In the genomic region with DNA sequence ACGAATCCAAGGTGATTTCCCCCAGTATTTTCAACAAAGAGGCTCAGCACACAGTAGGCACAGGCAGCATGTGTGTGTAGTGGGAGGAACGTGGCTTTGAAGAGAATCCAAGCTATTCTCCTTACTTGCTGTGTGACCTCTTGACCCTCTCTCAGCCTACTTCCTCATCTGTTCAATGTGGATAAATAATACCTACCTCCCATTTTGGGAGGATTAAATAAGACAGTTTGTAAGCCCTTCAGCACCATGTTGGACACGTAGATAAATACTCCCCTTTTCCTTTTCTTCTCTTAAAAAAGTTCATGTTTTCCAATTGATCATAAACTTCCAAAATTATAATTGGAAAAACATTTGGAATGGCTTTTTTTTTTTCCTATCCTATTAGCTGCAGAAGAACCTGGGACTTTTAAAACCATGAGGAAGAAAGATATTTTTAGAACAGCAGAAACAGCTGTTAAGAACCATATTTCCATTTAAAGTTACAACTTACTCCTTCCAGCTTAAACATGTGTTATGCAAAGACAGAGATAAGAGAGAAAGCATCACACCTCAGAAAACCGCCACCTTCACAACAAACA, we compare ENCODE assay signal across 15 cellular contexts. TPM values are rescaled to one million over a fixed set of nuclear protein-coding genes. Genes with fewer than 3 reads are reported as not detected.
A peak's percentile ranks its signal among the peaks of the same experiment; 100 is the strongest.
DNase-seq lines count a peak whose midpoint lies in the region; ATAC-seq, FAIRE-seq and TF ChIP-seq lines count a peak whose summit lies in the region.
"Had no signal": no experiment of that assay in that cellular context is flagged by ENCODE, and none has a peak within 500 bp of the region (broad histone marks: within the 10 kb centered on the region; RNA-seq: fewer than 3 reads in every experiment).

No MANE protein-coding gene starts in this region.

- H3K9ac ChIP-seq in K562 (ENCODE audit: insufficient read depth in 1 of 2, low read depth in 2 of 2, low read length in 2 of 2) (peak overlapping the region in 1 of 2 experiments; percentile 69; a peak in 2 of 4 replicates), H9 (ENCODE audit: extremely low read depth, insufficient read length, low read length) (no peak overlapping the region)

- H3K27me3 Mint-ChIP-seq in nephron progenitor cell (ENCODE audit: low read depth, poor library complexity), result no peaks in the 10 kb centered on the region
- no peaks in the 10 kb centered on the region for H3K27me3 Mint-ChIP-seq in H9 (ENCODE audit: low read depth)
- H3K27me3 Mint-ChIP-seq: CD4-positive, alpha-beta T cell; naive thymus-derived CD4-positive, alpha-beta T cell; stimulated activated naive CD8-positive, alpha-beta T cell treated with anti-CD3 and anti-CD28 coated beads, Interleukin-15, amount 100 ng/mL, for 72 hours had no signal

- H3K36me3 Mint-ChIP-seq in nephron progenitor cell (ENCODE audit: low read depth) (peaks cover 53% of the 10 kb centered on the region), H9 (ENCODE audit: insufficient read depth in 1 of 3, low read depth in 3 of 3) (peaks cover 24 to 49% (median 40%) of the 10 kb centered on the region in 3 experiments)

- no peak overlapping the region for H2BK12ac ChIP-seq in H9 (ENCODE audit: insufficient read length, low read depth, low read length)

- H3K4me2 ChIP-seq in K562 (ENCODE audit: insufficient read depth, low read length), result peak overlapping the region; percentile 51; the same call in 1 of the 2 replicates
- no peak overlapping the region for H3K4me2 ChIP-seq in H9 (ENCODE audit: insufficient read depth, insufficient read length, low read length)

- no peak overlapping the region for H2BK15ac ChIP-seq in H9 (ENCODE audit: low read depth, low read length)

- intact Hi-C loops in K562 (cut with micrococcal nuclease), result loop anchor here (5.0 kb wide), 2 partner anchors 48 to 63 kb away; no protein-coding TSS in a partner anchor

- H3K4me1 ChIP-seq in K562 (replicated peaks in 1 of 2; ENCODE audit: control insufficient read depth in 2 of 2, insufficient read depth in 2 of 2, low read length in 2 of 2) (peaks cover 0 to 17% of the 10 kb centered on the region in 2 experiments; a peak in 3 of 5 replicates), small intestine (ENCODE audit: control insufficient read depth in 2 of 2, insufficient read depth in 1 of 2, low read depth in 1 of 2, low read length in 1 of 2) (no peaks in the 10 kb centered on the region), H9 (ENCODE audit: insufficient read depth, low read length) (no peaks in the 10 kb centered on the region)
- H3K4me1 ChIP-seq: breast epithelium had no signal

- no peaks in the 10 kb centered on the region for H3K23me2 ChIP-seq in H9 (ENCODE audit: insufficient read length, low read depth, low read length, poor library complexity, severe bottlenecking)

- H3K79me1 ChIP-seq in H9 (ENCODE audit: insufficient read depth, low read depth, low read length, poor library complexity, severe bottlenecking), result no peaks in the 10 kb centered on the region

- H3K36me3 ChIP-seq in K562 (ENCODE audit: control insufficient read depth, insufficient read depth, low read length) (peaks cover 27% of the 10 kb centered on the region), small intestine (ENCODE audit: control insufficient read depth in 2 of 2, insufficient read depth in 2 of 2, low read length in 2 of 2) (no peaks in the 10 kb centered on the region)
- H3K36me3 ChIP-seq: breast epithelium, heart left ventricle, MG63 had no signal

- H2BK20ac ChIP-seq in H9 (ENCODE audit: low read depth, low read length, poor library complexity, severe bottlenecking), result no peak overlapping the region

- in situ Hi-C loops in K562 (cut with MboI), result no loop called here

- H3K18ac ChIP-seq in H9 (ENCODE audit: insufficient read length, low read depth, low read length), result no peak overlapping the region

- TF ChIP-seq EP300 in K562 (IDR thresholded peaks at IDR 0.05; ENCODE audit: low read length), result peak; percentile 52; the same call in 1 of the 2 replicates

- no peak overlapping the region for H2BK120ac ChIP-seq in H9 (ENCODE audit: low read depth, low read length, poor library complexity, severe bottlenecking)

- no peak for TF ChIP-seq RAD21 in K562 (CRISPR knock-in tag; conservative IDR thresholded peaks at IDR 0.05 in 1 of 2, IDR thresholded peaks at IDR 0.05 in 1 of 2)

- no peak overlapping the region for H2AK5ac ChIP-seq in H9 (ENCODE audit: insufficient read length, low read length)

- H3K4me3 ChIP-seq in K562 (no peak overlapping the region), small intestine (ENCODE audit: low read depth in 1 of 2, low read length in 2 of 2) (no peak overlapping the region)
- H3K4me3 ChIP-seq: breast epithelium, heart left ventricle, MG63 had no signal

- no peak overlapping the region for H3K56ac ChIP-seq in H9 (ENCODE audit: insufficient read length, low read depth, low read length)

- H4K20me1 ChIP-seq in K562 (replicated peaks; ENCODE audit: control insufficient read depth, insufficient read depth, low read length) (no peaks in the 10 kb centered on the region), H9 (ENCODE audit: control insufficient read depth, insufficient read depth, insufficient read length) (no peaks in the 10 kb centered on the region)

- no peak overlapping the region for H3K4me3 Mint-ChIP-seq in nephron progenitor cell
- H3K4me3 Mint-ChIP-seq in H9, result no peak overlapping the region
- H3K4me3 Mint-ChIP-seq: CD4-positive, alpha-beta T cell; naive thymus-derived CD4-positive, alpha-beta T cell; stimulated activated naive CD8-positive, alpha-beta T cell treated with anti-CD3 and anti-CD28 coated beads, Interleukin-15, amount 100 ng/mL, for 72 hours had no signal

- H3K9me3 ChIP-seq in K562 (replicated peaks; ENCODE audit: control insufficient read depth, insufficient read depth, low read depth, low read length) (no peaks in the 10 kb centered on the region), small intestine (ENCODE audit: control insufficient read depth, low read depth) (no peaks in the 10 kb centered on the region), H9 (ENCODE audit: control insufficient read depth, low read depth, low read length) (no peaks in the 10 kb centered on the region)
- H3K9me3 ChIP-seq: breast epithelium, heart left ventricle, MG63 had no signal

- no peak overlapping the region for H3K23ac ChIP-seq in H9 (ENCODE audit: insufficient read length, low read depth, low read length)

- H3K4me1 Mint-ChIP-seq in nephron progenitor cell (peaks cover 16% of the 10 kb centered on the region), H9 (peaks cover 7 to 10% of the 10 kb centered on the region in 2 experiments)
- H3K4me1 Mint-ChIP-seq: stimulated activated naive CD8-positive, alpha-beta T cell treated with anti-CD3 and anti-CD28 coated beads, Interleukin-15, amount 100 ng/mL, for 72 hours had no signal

- TF ChIP-seq POLR2A in K562 (conservative IDR thresholded peaks at IDR 0.05), result no peak

- H3K4ac ChIP-seq in H9 (ENCODE audit: low read depth, low read length), result no peak overlapping the region

- CTCF ChIA-PET in K562 (lab: Yijun Ruan, JAX; ENCODE audit: low intra/inter-chr PET ratio), result no interaction called here

- H3K9me3 Mint-ChIP-seq in nephron progenitor cell (peaks cover 10% of the 10 kb centered on the region), H9 (peaks cover 14 to 16% of the 10 kb centered on the region in 2 experiments)
- H3K9me3 Mint-ChIP-seq: CD4-positive, alpha-beta T cell; stimulated activated naive CD8-positive, alpha-beta T cell treated with anti-CD3 and anti-CD28 coated beads, Interleukin-15, amount 100 ng/mL, for 72 hours had no signal

- H3T11ph ChIP-seq in H9 (ENCODE audit: low read length), result no peak overlapping the region

- H4K5ac ChIP-seq in H9 (ENCODE audit: insufficient read length, low read depth, low read length), result no peak overlapping the region

- no peak overlapping the region for H3K14ac ChIP-seq in H9 (ENCODE audit: insufficient read depth, low read length)

- ATAC-seq in K562 (peak; percentile 93), GM18867 (IDR thresholded peaks at IDR 0.05; ENCODE audit: unreplicated experiment) (no peak)
- ATAC-seq: naive thymus-derived CD4-positive, alpha-beta T cell; stimulated activated naive CD8-positive, alpha-beta T cell treated with anti-CD3 and anti-CD28 coated beads, Interleukin-15, amount 100 ng/mL, for 72 hours had no signal

- H3K9me1 ChIP-seq in K562 (ENCODE audit: control insufficient read depth, insufficient read depth, low read length), result no peaks in the 10 kb centered on the region

- H2BK5ac ChIP-seq in H9 (ENCODE audit: insufficient read length, low read length), result no peak overlapping the region

- H4K8ac ChIP-seq in H9 (replicated peaks; ENCODE audit: insufficient read length, low read depth, low read length), result no peak overlapping the region

- peak overlapping the region; percentile 92 for H3K27ac ChIP-seq in K562 (ENCODE audit: extremely low read depth, low read depth, low read length)
- H3K27ac ChIP-seq in small intestine (ENCODE audit: low read depth in 1 of 2, low read length in 1 of 2), result no peak overlapping the region
- no peak overlapping the region for H3K27ac ChIP-seq in H9 (ENCODE audit: insufficient read length, low read depth, low read length)
- H3K27ac ChIP-seq: heart left ventricle had no signal

- peak; percentile 97 for FAIRE-seq in K562 (lab: Jason Lieb, UNC)
- FAIRE-seq in small intestine (lab: Jason Lieb, UNC), result no peak

- H3K27me3 ChIP-seq in K562 (ENCODE audit: control insufficient read depth in 2 of 2, insufficient read depth in 2 of 2, low read length in 2 of 2) (no peaks in the 10 kb centered on the region), small intestine (ENCODE audit: control insufficient read depth in 2 of 2, insufficient read depth in 2 of 2, low read length in 2 of 2) (no peaks in the 10 kb centered on the region), H9 (ENCODE audit: insufficient read depth, low read length) (no peaks in the 10 kb centered on the region)
- H3K27me3 ChIP-seq: breast epithelium, heart left ventricle, MG63 had no signal

- TF ChIP-seq CTCF in K562 (IDR thresholded peaks at IDR 0.05 in 2 of 3, conservative IDR thresholded peaks at IDR 0.05 in 1 of 3; ENCODE audit: insufficient read depth in 2 of 3, low read depth in 1 of 3, low read length in 3 of 3) (no peak), nephron progenitor cell (IDR thresholded peaks at IDR 0.05) (no peak), H9 (conservative IDR thresholded peaks at IDR 0.05) (no peak)

- no peak overlapping the region for H4K91ac ChIP-seq in H9 (ENCODE audit: insufficient read length, low read depth, low read length)

- POLR2A ChIA-PET in K562 (lab: Yijun Ruan, JAX), result interaction anchor here (1.0 to 1.7 kb wide), 3 partner anchors 8 to 15 kb away, joined by 3 to 4 read pairs (median 3); no protein-coding TSS in a partner anchor

- DNase-seq in ELR (ENCODE audit: low read depth) (peak; percentile 21), NCI-H524 treated with DMSO at 0.1 percent for 48 hours (lab: John Stamatoyannopoulos, UW) (peak; percentile 17), K562 (ENCODE audit: extremely low read depth in 1 of 4, low spot score in 3 of 4) (peak; percentile 60 to 92 (median 72)), nephron progenitor cell (no peak), small intestine (no peak), H9 (no peak), NCI-H1417 treated with DMSO at 0.1 percent for 48 hours (lab: John Stamatoyannopoulos, UW) (no peak)
- DNase-seq: CD4-positive, alpha-beta T cell; heart left ventricle; naive thymus-derived CD4-positive, alpha-beta T cell; NCI-H2171; stimulated activated naive CD8-positive, alpha-beta T cell treated with anti-CD3 and anti-CD28 coated beads, Interleukin-15, amount 100 ng/mL, for 72 hours had no signal

- no TSS peak for BruUV-seq in K562 (replicated peaks; lab: Mats Ljungman, UMichigan)

- no peaks in the 10 kb centered on the region for H3K79me2 ChIP-seq in K562 (ENCODE audit: control insufficient read depth, insufficient read depth, low read length)
- H3K79me2 ChIP-seq in H9 (ENCODE audit: insufficient read depth, low read length), result no peaks in the 10 kb centered on the region

- H3K27ac Mint-ChIP-seq in nephron progenitor cell (peak overlapping the region; percentile 54), H9 (0 out of 7 replicates have a peak overlapping the region, but pooled peaks of 1 of the 3 experiments have one; percentile 67)
- H3K27ac Mint-ChIP-seq: CD4-positive, alpha-beta T cell; stimulated activated naive CD8-positive, alpha-beta T cell treated with anti-CD3 and anti-CD28 coated beads, Interleukin-15, amount 100 ng/mL, for 72 hours had no signal

- H2AFZ ChIP-seq in K562 (ENCODE audit: low read depth, low read length) (peak overlapping the region; percentile 81), H9 (ENCODE audit: low read length) (no peak overlapping the region)

- WGBS in K562 (ENCODE audit: insufficient coverage, low coverage, missing lambda C conversion rate), result 8% methylated on average over 4 of the region's 4 CpGs
- WGBS in small intestine, 3 donors, result 82 to 88% (median 84%) methylated on average over 4 of the region's 4 CpGs
- no CpG with 5 or more reads among the region's 4 CpGs for WGBS in H9 (ENCODE audit: extremely low coverage, insufficient read length, low lambda C conversion rate)

RNA-seq across cellular contexts. Expression of gene TMEM131L, which starts 56.1 kb away (rescaled TPM):
- 67.0 and 118 TPM in 2 replicates for total RNA-seq in K562 (2011; cell fraction: chromatin; rRNA removed; ENCODE audit: low replicate concordance)
- 37.9 and 39.4 TPM in 2 replicates for total RNA-seq in K562 (2011; cell fraction: nucleolus; rRNA removed)
- total RNA-seq in K562 (2011; cell fraction: nucleoplasm; rRNA removed), result 60.0 and 67.7 TPM in 2 replicates
- total RNA-seq in K562 (2014; rRNA removed) (12.9 and 13.2 TPM in 2 replicates), K562 (2014; rRNA removed; fragmentation: Illumina TruSeq; extraction: Trizol) (15.0 and 16.0 TPM in 2 replicates), K562 (2015; rRNA removed; fragmentation: Illumina TruSeq; extraction: Trizol) (15.6 and 18.8 TPM in 2 replicates), K562 (2021) (18.6 and 20.8 TPM in 2 replicates), H9 (2021) (14.6 and 15.9 TPM in 2 replicates)
- polyA plus RNA-seq in K562 (2011; rRNA removed) (9.7 and 10.0 TPM in 2 replicates), K562 (2014; fragmentation: Illumina TruSeq; extraction: Trizol) (13.1 and 15.4 TPM in 2 replicates), K562 (2014; fragmentation: Nextera tagmentation; extraction: Ambion mirVana) (1 to 10 TPM; 1.2 to 1.6 TPM), K562 (2014; rRNA removed) (6.9 and 7.5 TPM in 2 replicates), small intestine (1 to 10 TPM in 1 of 3 donors, under 1 TPM in 2; 0.22 to 3.6 (median 0.27) TPM)
- polyA plus RNA-seq in K562 (2011; cell fraction: cytosol; rRNA removed), result 6.9 and 9.0 TPM in 2 replicates
- polyA plus RNA-seq in K562 (2011; cell fraction: nucleus; rRNA removed), result 23.1 and 24.6 TPM in 2 replicates
- 10.8 and 11.2 TPM in 2 replicates for polyA plus RNA-seq in K562 (2012)
- 25.0 and 34.9 TPM in 2 replicates for polyA minus RNA-seq in K562 (2011; rRNA and poly(A)+ RNA removed)
- polyA minus RNA-seq in K562 (2011; cell fraction: cytosol; rRNA and poly(A)+ RNA removed), result 11.2 and 18.8 TPM in 2 replicates
- 35.5 and 61.0 TPM in 2 replicates for polyA minus RNA-seq in K562 (2011; cell fraction: nucleus; rRNA and poly(A)+ RNA removed)

Comparison
In these comparisons a context has a peak if more than half of its experiments do, and no peak if none do; other contexts are left out.
1. DNase-seq: peak in ELR (single experiment), NCI-H524 treated with DMSO at 0.1 percent for 48 hours (single experiment) and K562 (4 of 4); none in nephron progenitor cell (single experiment), small intestine (single experiment), H9 (single experiment) and NCI-H1417 treated with DMSO at 0.1 percent for 48 hours (single experiment).